ENCODE assay signal across 1 cellular context in the genomic region with DNA sequence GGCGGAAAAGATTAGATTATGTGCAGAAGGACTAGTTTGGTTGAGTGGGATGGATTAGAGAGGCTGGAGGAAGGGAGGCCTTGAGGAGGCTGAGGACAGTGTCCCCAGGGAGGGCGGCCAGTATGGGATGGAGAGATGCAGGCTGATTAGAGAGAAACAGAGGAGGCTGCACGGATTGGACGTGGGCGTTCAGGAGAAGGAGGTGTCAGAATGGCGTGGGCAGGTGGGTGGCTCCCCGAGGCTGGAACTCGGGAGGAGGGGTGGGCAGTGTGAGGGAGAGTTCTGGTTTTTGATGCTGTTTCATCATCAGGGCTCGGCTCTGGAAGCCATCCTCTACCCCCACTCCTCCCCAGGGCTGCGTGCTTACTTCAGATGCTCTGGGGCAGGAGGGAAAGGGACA.
TF ChIP-seq lines count a peak whose summit lies in the region.

No MANE protein-coding gene starts in this region.

TF ChIP-seq in K562, 482 proteins besides CTCF, POLR2A, EP300 and RAD21:
- TF ChIP-seq KLF16 (IDR thresholded peaks at IDR 0.05) (no peak), PHTF2 (CRISPR knock-in tag; IDR thresholded peaks at IDR 0.05) (no peak), KDM1A (IDR thresholded peaks at IDR 0.05) (peak in 1 of 2 experiments; percentile 13; a peak in 2 of 4 replicates), PHF8 (IDR thresholded peaks at IDR 0.05; ENCODE audit: borderline replicate concordance, low read length) (no peak), CHCHD3 (CRISPR knock-in tag; IDR thresholded peaks at IDR 0.05) (no peak), C11orf30 (IDR thresholded peaks at IDR 0.05; ENCODE audit: low read depth) (no peak), DMBX1 (CRISPR knock-in tag; IDR thresholded peaks at IDR 0.05; ENCODE audit: borderline replicate concordance) (no peak), RBM22 (IDR thresholded peaks at IDR 0.05; ENCODE audit: low read depth, low read length, poor library complexity, severe bottlenecking) (no peak), POLR2B (IDR thresholded peaks at IDR 0.05; ENCODE audit: low read depth, partially characterized antibody) (no peak), XRCC4 (IDR thresholded peaks at IDR 0.05; ENCODE audit: extremely low read depth, insufficient read depth, insufficient read length) (no peak), SREBF2 (CRISPR knock-in tag; IDR thresholded peaks at IDR 0.05) (no peak), BCOR (IDR thresholded peaks at IDR 0.05) (no peak), RCOR1 (IDR thresholded peaks at IDR 0.05; ENCODE audit: borderline replicate concordance in 1 of 2, low read depth in 2 of 2, low read length in 2 of 2) (peak in 1 of 2 experiments; percentile 27; a peak in 1 of 4 replicates), STAG1 (CRISPR knock-in tag; IDR thresholded peaks at IDR 0.05; ENCODE audit: borderline replicate concordance) (no peak), PTTG1 (tag; IDR thresholded peaks at IDR 0.05; ENCODE audit: low read depth) (no peak), EGR1 (conservative IDR thresholded peaks at IDR 0.05) (peak; percentile 92)
- TF ChIP-seq, protein P1, sequence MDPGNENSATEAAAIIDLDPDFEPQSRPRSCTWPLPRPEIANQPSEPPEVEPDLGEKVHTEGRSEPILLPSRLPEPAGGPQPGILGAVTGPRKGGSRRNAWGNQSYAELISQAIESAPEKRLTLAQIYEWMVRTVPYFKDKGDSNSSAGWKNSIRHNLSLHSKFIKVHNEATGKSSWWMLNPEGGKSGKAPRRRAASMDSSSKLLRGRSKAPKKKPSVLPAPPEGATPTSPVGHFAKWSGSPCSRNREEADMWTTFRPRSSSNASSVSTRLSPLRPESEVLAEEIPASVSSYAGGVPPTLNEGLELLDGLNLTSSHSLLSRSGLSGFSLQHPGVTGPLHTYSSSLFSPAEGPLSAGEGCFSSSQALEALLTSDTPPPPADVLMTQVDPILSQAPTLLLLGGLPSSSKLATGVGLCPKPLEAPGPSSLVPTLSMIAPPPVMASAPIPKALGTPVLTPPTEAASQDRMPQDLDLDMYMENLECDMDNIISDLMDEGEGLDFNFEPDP (CRISPR knock-in tag; IDR thresholded peaks at IDR 0.05): no peak
- TF ChIP-seq, protein P2, sequence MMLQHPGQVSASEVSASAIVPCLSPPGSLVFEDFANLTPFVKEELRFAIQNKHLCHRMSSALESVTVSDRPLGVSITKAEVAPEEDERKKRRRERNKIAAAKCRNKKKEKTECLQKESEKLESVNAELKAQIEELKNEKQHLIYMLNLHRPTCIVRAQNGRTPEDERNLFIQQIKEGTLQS (IDR thresholded peaks at IDR 0.05): peak; percentile 37; the same call in 1 of the 2 replicates
- TF ChIP-seq, protein P2 (CRISPR knock-in tag; conservative IDR thresholded peaks at IDR 0.05): no peak
- TF ChIP-seq, protein P3, sequence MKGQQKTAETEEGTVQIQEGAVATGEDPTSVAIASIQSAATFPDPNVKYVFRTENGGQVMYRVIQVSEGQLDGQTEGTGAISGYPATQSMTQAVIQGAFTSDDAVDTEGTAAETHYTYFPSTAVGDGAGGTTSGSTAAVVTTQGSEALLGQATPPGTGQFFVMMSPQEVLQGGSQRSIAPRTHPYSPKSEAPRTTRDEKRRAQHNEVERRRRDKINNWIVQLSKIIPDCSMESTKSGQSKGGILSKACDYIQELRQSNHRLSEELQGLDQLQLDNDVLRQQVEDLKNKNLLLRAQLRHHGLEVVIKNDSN (CRISPR knock-in tag; IDR thresholded peaks at IDR 0.05): no peak
- TF ChIP-seq, protein P4, sequence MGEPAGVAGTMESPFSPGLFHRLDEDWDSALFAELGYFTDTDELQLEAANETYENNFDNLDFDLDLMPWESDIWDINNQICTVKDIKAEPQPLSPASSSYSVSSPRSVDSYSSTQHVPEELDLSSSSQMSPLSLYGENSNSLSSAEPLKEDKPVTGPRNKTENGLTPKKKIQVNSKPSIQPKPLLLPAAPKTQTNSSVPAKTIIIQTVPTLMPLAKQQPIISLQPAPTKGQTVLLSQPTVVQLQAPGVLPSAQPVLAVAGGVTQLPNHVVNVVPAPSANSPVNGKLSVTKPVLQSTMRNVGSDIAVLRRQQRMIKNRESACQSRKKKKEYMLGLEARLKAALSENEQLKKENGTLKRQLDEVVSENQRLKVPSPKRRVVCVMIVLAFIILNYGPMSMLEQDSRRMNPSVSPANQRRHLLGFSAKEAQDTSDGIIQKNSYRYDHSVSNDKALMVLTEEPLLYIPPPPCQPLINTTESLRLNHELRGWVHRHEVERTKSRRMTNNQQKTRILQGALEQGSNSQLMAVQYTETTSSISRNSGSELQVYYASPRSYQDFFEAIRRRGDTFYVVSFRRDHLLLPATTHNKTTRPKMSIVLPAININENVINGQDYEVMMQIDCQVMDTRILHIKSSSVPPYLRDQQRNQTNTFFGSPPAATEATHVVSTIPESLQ (CRISPR knock-in tag; IDR thresholded peaks at IDR 0.05): no peak
- TF ChIP-seq, protein P5, sequence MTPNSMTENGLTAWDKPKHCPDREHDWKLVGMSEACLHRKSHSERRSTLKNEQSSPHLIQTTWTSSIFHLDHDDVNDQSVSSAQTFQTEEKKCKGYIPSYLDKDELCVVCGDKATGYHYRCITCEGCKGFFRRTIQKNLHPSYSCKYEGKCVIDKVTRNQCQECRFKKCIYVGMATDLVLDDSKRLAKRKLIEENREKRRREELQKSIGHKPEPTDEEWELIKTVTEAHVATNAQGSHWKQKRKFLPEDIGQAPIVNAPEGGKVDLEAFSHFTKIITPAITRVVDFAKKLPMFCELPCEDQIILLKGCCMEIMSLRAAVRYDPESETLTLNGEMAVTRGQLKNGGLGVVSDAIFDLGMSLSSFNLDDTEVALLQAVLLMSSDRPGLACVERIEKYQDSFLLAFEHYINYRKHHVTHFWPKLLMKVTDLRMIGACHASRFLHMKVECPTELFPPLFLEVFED (CRISPR knock-in tag; conservative IDR thresholded peaks at IDR 0.05): no peak
